Comparison of ENCODE assay signal across 17 cellular contexts in genomic region chr10:108757946-108758345, GRCh38.
DNase-seq lines count a peak whose midpoint lies in the region; ATAC-seq, FAIRE-seq and TF ChIP-seq lines count a peak whose summit lies in the region.
"Had no signal": no experiment of that assay in that cellular context is flagged by ENCODE, and none has a peak within 500 bp of the region (broad histone marks: within the 10 kb centered on the region; RNA-seq: fewer than 3 reads in every experiment).

No MANE protein-coding gene starts in this region.

- no peak overlapping the region for H4K91ac ChIP-seq in trophoblast cell (ENCODE audit: low read depth, low read length)

- H3K18ac ChIP-seq in trophoblast cell (ENCODE audit: low read length) = no peak overlapping the region

- H3K79me2 ChIP-seq in SK-N-SH (ENCODE audit: insufficient read depth) = no peaks in the 10 kb centered on the region
- no peaks in the 10 kb centered on the region for H3K79me2 ChIP-seq in trophoblast cell (ENCODE audit: control insufficient read depth, insufficient read depth, low read length, poor library complexity)

- H2BK5ac ChIP-seq in trophoblast cell (ENCODE audit: low read depth, low read length, poor library complexity) = peak overlapping the region; percentile 97

- no peak overlapping the region for H4K12ac ChIP-seq in trophoblast cell (ENCODE audit: low read depth, low read length)

- no peak overlapping the region for H3K14ac ChIP-seq in trophoblast cell (ENCODE audit: low read length)

- H3K36me3 ChIP-seq in SK-N-SH (replicated peaks in 1 of 2; ENCODE audit: control insufficient read depth in 1 of 2, insufficient read depth in 2 of 2, low read length in 1 of 2) (no peaks in the 10 kb centered on the region), trophoblast cell (ENCODE audit: control insufficient read depth in 1 of 2, insufficient read depth in 2 of 2, low read length in 2 of 2) (no peaks in the 10 kb centered on the region)

- peak in 1 of 2 experiments; percentile 73; a peak in 1 of 4 replicates for TF ChIP-seq EP300 in SK-N-SH (IDR thresholded peaks at IDR 0.05; ENCODE audit: borderline replicate concordance in 1 of 2, low read depth in 1 of 2, low read length in 1 of 2)

- no peaks in the 10 kb centered on the region for H3K9me2 ChIP-seq in SK-N-SH

- H3K27me3 ChIP-seq in SK-N-SH (ENCODE audit: insufficient read depth) (no peaks in the 10 kb centered on the region), trophoblast cell (ENCODE audit: insufficient read depth, low read length) (no peaks in the 10 kb centered on the region)

- no peaks in the 10 kb centered on the region for H3K9me3 ChIP-seq in SK-N-SH
- no peaks in the 10 kb centered on the region for H3K9me3 ChIP-seq in trophoblast cell (ENCODE audit: insufficient read depth, low read depth, low read length)
- H3K9me3 ChIP-seq: Caco-2 had no signal

- no peak overlapping the region for H3K4me2 ChIP-seq in SK-N-SH
- peak overlapping the region; percentile 46 for H3K4me2 ChIP-seq in trophoblast cell (ENCODE audit: low read length)

- peaks cover 7% of the 10 kb centered on the region for H3F3A ChIP-seq in SK-N-SH (replicated peaks; ENCODE audit: insufficient read depth)

- no peak overlapping the region for H3K23ac ChIP-seq in trophoblast cell (ENCODE audit: low read length)

- peak overlapping the region; percentile 87 for H3K4ac ChIP-seq in trophoblast cell (ENCODE audit: low read depth, low read length)

- H3K79me1 ChIP-seq in trophoblast cell (ENCODE audit: low read length) = peaks cover 14% of the 10 kb centered on the region

- no peaks in the 10 kb centered on the region for H3K4me1 ChIP-seq in SK-N-SH (ENCODE audit: control insufficient read depth in 1 of 2, insufficient read depth in 2 of 2, low read depth in 1 of 2, low read length in 1 of 2)
- H3K4me1 ChIP-seq in trophoblast cell (ENCODE audit: control insufficient read depth in 1 of 2, insufficient read depth in 2 of 2, low read length in 2 of 2) = peaks cover 3 to 10% of the 10 kb centered on the region in 2 experiments
- H3K4me1 ChIP-seq: Caco-2 had no signal

- WGBS in SK-N-SH (ENCODE audit: low lambda C conversion rate) = 6% methylated on average over 1 of the region's 1 CpG
- no CpG with 5 or more reads among the region's 1 CpG for WGBS in trophoblast cell (ENCODE audit: extremely low coverage, insufficient coverage, insufficient read length)

- no peaks in the 10 kb centered on the region for H4K20me1 ChIP-seq in SK-N-SH (ENCODE audit: insufficient read depth)

- H3K4me3 ChIP-seq in SK-N-SH (ENCODE audit: low read depth in 2 of 2, low read length in 1 of 2) = no peak overlapping the region
- H3K4me3 ChIP-seq in trophoblast cell (ENCODE audit: low read depth, low read length) = no peak overlapping the region
- H3K4me3 ChIP-seq: GM12878, K562 had no signal

- no peak for DNase-seq in SK-N-SH
- peak; percentile 51 for DNase-seq in RCC 7860 (ENCODE audit: low spot score)
- DNase-seq in trophoblast cell = no peak
- DNase-seq in DMS114 treated with DMSO at 0.1 percent for 48 hours (lab: John Stamatoyannopoulos, UW; ENCODE audit: unreplicated experiment) = no peak
- no peak for DNase-seq in cerebellum (ENCODE audit: low spot score)
- DNase-seq: Caco-2; CD8-positive, alpha-beta T cell; DMS53; GOT3; H9 had no signal

- no peak overlapping the region for H4K8ac ChIP-seq in trophoblast cell (ENCODE audit: low read depth, low read length)

- H3K27ac ChIP-seq in SK-N-SH (ENCODE audit: low read depth in 2 of 2, low read length in 1 of 2) = peak overlapping the region in 1 of 2 experiments; percentile 46; a peak in 2 of 4 replicates
- peak overlapping the region; percentile 96 for H3K27ac ChIP-seq in trophoblast cell (ENCODE audit: low read depth, low read length)
- H3K27ac ChIP-seq: 22Rv1, HL-60 had no signal

- H2AFZ ChIP-seq in SK-N-SH (ENCODE audit: low read depth) = peak overlapping the region; percentile 29; the same call in 1 of the 2 replicates
- H2AFZ ChIP-seq in trophoblast cell (ENCODE audit: insufficient read depth, low read length, poor library complexity) = no peak overlapping the region

- TF ChIP-seq RAD21 in SK-N-SH (IDR thresholded peaks at IDR 0.05; ENCODE audit: low read length) = no peak

- TF ChIP-seq CTCF in SK-N-SH (IDR thresholded peaks at IDR 0.05) = no peak

- no peak for ATAC-seq in SK-N-SH treated with all-trans-retinoic acid at 6 μM for 48 hours
- ATAC-seq in HG02759 (IDR thresholded peaks at IDR 0.05; ENCODE audit: unreplicated experiment) = no peak
- ATAC-seq: CD8-positive, alpha-beta T cell; GM12878; K562 had no signal

- no peak overlapping the region for H2AK5ac ChIP-seq in trophoblast cell (ENCODE audit: low read length)

- H3K9ac ChIP-seq in SK-N-SH = no peak overlapping the region; the same call in 1 of the 2 replicates
- H3K9ac ChIP-seq in trophoblast cell (ENCODE audit: low read length) = no peak overlapping the region

- peak overlapping the region; percentile 72 for H2BK120ac ChIP-seq in trophoblast cell (ENCODE audit: insufficient read depth, low read length, poor library complexity)

- no peak overlapping the region for H2BK12ac ChIP-seq in trophoblast cell (ENCODE audit: low read length)

- FAIRE-seq in RCC 7860 (lab: Jason Lieb, UNC) = no peak
- FAIRE-seq: GM12878, GM18507, K562 had no signal

- POLR2A ChIA-PET in SK-N-SH (lab: Yijun Ruan, JAX) = no interaction called here

- CTCF ChIA-PET in SK-N-SH (lab: Yijun Ruan, JAX) = interaction anchor here (1.0 kb wide), 1 partner anchor 211 kb away, joined by 3 read pairs; no protein-coding TSS in a partner anchor

TF ChIP-seq in SK-N-SH, 30 proteins besides CTCF, POLR2A, EP300 and RAD21 (continues in another document):
- TF ChIP-seq EZH2phosphoT487 (IDR thresholded peaks at IDR 0.05; ENCODE audit: borderline replicate concordance, low read depth) (no peak), YY1 (IDR thresholded peaks at IDR 0.05; ENCODE audit: low read depth) (0 out of 2 replicates have a peak, but pooled peaks have one; percentile 11), TEAD4 (IDR thresholded peaks at IDR 0.05; ENCODE audit: borderline replicate concordance, insufficient read depth) (peak; percentile 31; the same call in 1 of the 2 replicates), JUND (IDR thresholded peaks at IDR 0.05) (peak; percentile 20; the same call in 1 of the 2 replicates), FOSL2 (IDR thresholded peaks at IDR 0.05; ENCODE audit: borderline replicate concordance, low read depth) (peak; percentile 38; the same call in 1 of the 2 replicates), SIN3A (IDR thresholded peaks at IDR 0.05; ENCODE audit: borderline replicate concordance, low read depth, low read length) (no peak), NFIC (IDR thresholded peaks at IDR 0.05; ENCODE audit: borderline replicate concordance) (peak; percentile 20; the same call in 1 of the 2 replicates), FOXM1 (IDR thresholded peaks at IDR 0.05; ENCODE audit: low read depth) (0 out of 2 replicates have a peak, but pooled peaks have one; percentile 24), TCF12 (IDR thresholded peaks at IDR 0.05) (peak; percentile 74), MEF2A (IDR thresholded peaks at IDR 0.05; ENCODE audit: borderline replicate concordance, low read depth) (no peak)
- TF ChIP-seq, protein P1, sequence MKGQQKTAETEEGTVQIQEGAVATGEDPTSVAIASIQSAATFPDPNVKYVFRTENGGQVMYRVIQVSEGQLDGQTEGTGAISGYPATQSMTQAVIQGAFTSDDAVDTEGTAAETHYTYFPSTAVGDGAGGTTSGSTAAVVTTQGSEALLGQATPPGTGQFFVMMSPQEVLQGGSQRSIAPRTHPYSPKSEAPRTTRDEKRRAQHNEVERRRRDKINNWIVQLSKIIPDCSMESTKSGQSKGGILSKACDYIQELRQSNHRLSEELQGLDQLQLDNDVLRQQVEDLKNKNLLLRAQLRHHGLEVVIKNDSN (IDR thresholded peaks at IDR 0.05; ENCODE audit: borderline replicate concordance, low read depth) = no peak

TF ChIP-seq in SK-N-SH treated with all-trans-retinoic acid at 6 μM for 48 hours, 23 proteins besides CTCF, POLR2A, EP300 and RAD21 (continues in another document):
- TF ChIP-seq TOX (CRISPR knock-in tag; IDR thresholded peaks at IDR 0.05; ENCODE audit: borderline replicate concordance) (no peak), ZC3H10 (CRISPR knock-in tag; IDR thresholded peaks at IDR 0.05) (no peak), PATZ1 (CRISPR knock-in tag; IDR thresholded peaks at IDR 0.05; ENCODE audit: borderline replicate concordance) (no peak), ESRRG (CRISPR knock-in tag; IDR thresholded peaks at IDR 0.05) (no peak), BACH2 (CRISPR knock-in tag; IDR thresholded peaks at IDR 0.05; ENCODE audit: borderline replicate concordance) (no peak), ZFP3 (CRISPR knock-in tag; IDR thresholded peaks at IDR 0.05) (no peak), ZFP30 (CRISPR knock-in tag; IDR thresholded peaks at IDR 0.05) (no peak), ZNF8 (CRISPR knock-in tag; IDR thresholded peaks at IDR 0.05) (no peak), GLIS3 (CRISPR knock-in tag; IDR thresholded peaks at IDR 0.05) (no peak), PPARA (CRISPR knock-in tag; IDR thresholded peaks at IDR 0.05; ENCODE audit: borderline replicate concordance) (no peak), SNAI2 (CRISPR knock-in tag; IDR thresholded peaks at IDR 0.05) (no peak)
